Comparison of ENCODE assay signal across 8 cellular contexts in the genomic region with DNA sequence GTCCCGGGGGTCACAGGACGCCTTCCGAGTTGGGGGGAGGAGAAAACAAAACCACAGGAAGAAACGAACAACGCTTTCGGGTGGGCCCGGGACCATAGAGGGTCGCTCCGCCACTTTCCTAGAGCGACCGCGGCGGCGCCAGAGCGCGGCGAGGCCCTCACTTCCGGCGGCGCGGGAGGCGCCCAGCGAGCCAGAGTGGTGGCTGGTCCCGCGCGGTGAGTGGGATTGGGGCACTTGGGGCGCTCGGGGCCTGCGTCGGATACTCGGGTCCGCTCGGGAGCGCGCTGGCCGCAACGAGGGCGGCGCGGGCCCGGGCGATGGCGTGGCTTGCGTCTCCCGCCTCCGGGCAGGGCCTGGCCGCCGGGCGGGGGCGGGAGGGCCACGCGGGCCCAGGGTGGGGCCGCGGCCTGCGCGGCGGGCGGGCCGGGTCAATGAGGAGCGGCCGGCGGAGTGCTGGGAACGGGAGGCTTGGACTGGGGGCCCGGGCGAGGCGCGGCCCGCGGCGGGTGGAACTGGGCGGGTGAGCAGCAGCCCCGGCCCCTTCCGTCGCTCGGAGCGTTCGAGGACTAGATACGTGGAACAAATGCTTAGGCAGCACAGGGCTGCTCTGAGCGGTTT. TPM values are rescaled to one million over a fixed set of nuclear protein-coding genes. Genes with fewer than 3 reads are reported as not detected.
DNase-seq lines count a peak whose midpoint lies in the region; ATAC-seq and TF ChIP-seq lines count a peak whose summit lies in the region.

ZNF22 (plus strand) TSS at position 160 of the 618 bp plus-strand sequence. CDS start 2,446 bp downstream, outside the sequence.

- H3K27me3 ChIP-seq in HUES64 (ENCODE audit: insufficient read depth, low read length) (no peaks in the 10 kb centered on the region), adipocyte (replicated peaks; ENCODE audit: control insufficient read depth, insufficient read depth, low read length) (no peaks in the 10 kb centered on the region), left ventricle myocardium inferior (ENCODE audit: low read depth) (no peaks in the 10 kb centered on the region), aorta (ENCODE audit: control insufficient read depth in 1 of 2, insufficient read depth in 2 of 2, low read length in 1 of 2) (no peaks in the 10 kb centered on the region)

- H3K27ac ChIP-seq in HUES64 (ENCODE audit: low read depth, low read length): 0 out of 2 replicates have a peak within 1 kb of the TSS, but pooled peaks have one; percentile 18
- H3K27ac ChIP-seq in left ventricle myocardium inferior (replicated peaks): peak within 1 kb of the TSS; percentile 97
- peak within 1 kb of the TSS; percentile 80 to 85 for H3K27ac ChIP-seq in aorta (ENCODE audit: low read depth in 1 of 2, low read length in 2 of 2)

- H3K9me3 ChIP-seq in HUES64 (ENCODE audit: insufficient read depth, low read depth, low read length) (no peaks in the 10 kb centered on the region), adipocyte (ENCODE audit: control insufficient read depth, low read length) (peaks cover 11% of the 10 kb centered on the region), left ventricle myocardium inferior (replicated peaks) (peaks cover 8% of the 10 kb centered on the region), aorta (ENCODE audit: control insufficient read depth, low read length) (no peaks in the 10 kb centered on the region)

- peak; percentile 74 for ATAC-seq in GM21515 (IDR thresholded peaks at IDR 0.05; ENCODE audit: unreplicated experiment)
- peak; percentile 74 for ATAC-seq in aorta (ENCODE audit: low FRiP score)

- H3K4me3 ChIP-seq in HUES64 (ENCODE audit: low read length): peak within 1 kb of the TSS; percentile 97
- peak within 1 kb of the TSS; percentile 84 for H3K4me3 ChIP-seq in adipocyte (ENCODE audit: low read length)
- peak within 1 kb of the TSS; percentile 74 for H3K4me3 ChIP-seq in left ventricle myocardium inferior
- H3K4me3 ChIP-seq in aorta (ENCODE audit: low read length in 2 of 2): peak within 1 kb of the TSS; percentile 69 to 85

- 1% methylated on average over 79 of the region's 79 CpGs for WGBS in HUES64
- WGBS in aorta, 2 donors: 0% methylated on average over 66 to 79 of the region's 79 CpGs

- H3K4me1 ChIP-seq in HUES64 (ENCODE audit: insufficient read depth, low read length) (peaks cover 24% of the 10 kb centered on the region; the same call in 1 of the 2 replicates), adipocyte (ENCODE audit: control insufficient read depth, insufficient read depth, low read length) (peaks cover 58% of the 10 kb centered on the region), left ventricle myocardium inferior (peaks cover 88% of the 10 kb centered on the region), aorta (ENCODE audit: control insufficient read depth in 1 of 2, insufficient read depth in 2 of 2, low read length in 2 of 2) (peaks cover 3 to 7% of the 10 kb centered on the region in 2 donors)

- peaks cover 31% of the 10 kb centered on the region for H3K36me3 ChIP-seq in HUES64 (ENCODE audit: insufficient read depth, low read length)
- peaks cover 22% of the 10 kb centered on the region for H3K36me3 ChIP-seq in adipocyte (ENCODE audit: control insufficient read depth, insufficient read depth, low read length, severe bottlenecking)
- H3K36me3 ChIP-seq in left ventricle myocardium inferior: peaks cover 25% of the 10 kb centered on the region
- peaks cover 0 to 3% of the 10 kb centered on the region in 2 donors for H3K36me3 ChIP-seq in aorta (ENCODE audit: control insufficient read depth in 1 of 2, insufficient read depth in 2 of 2, low read length in 1 of 2)

- intact Hi-C loops in left ventricle myocardium inferior (cut with micrococcal nuclease) (no loop called here), aorta (cut with DNase I) (loop anchor here (2.0 to 10.0 kb wide), 3 partner anchors 42 to 1021 kb away; partner anchors contain the start of gene RASSF4 (in 1 of the 2))

- TF ChIP-seq CTCF in left ventricle myocardium inferior (IDR thresholded peaks at IDR 0.05; ENCODE audit: borderline replicate concordance): peak; percentile 45

- peak within 1 kb of the TSS; percentile 93 for H3K9ac ChIP-seq in HUES64 (ENCODE audit: low read depth, low read length)
- peak within 1 kb of the TSS; percentile 95 for H3K9ac ChIP-seq in adipocyte (ENCODE audit: low read length)

- DNase-seq in EH (ENCODE audit: low read depth): peak; percentile 62
- peak; percentile 58 for DNase-seq in SW480 (ENCODE audit: low spot score)
- DNase-seq in adipocyte (ENCODE audit: low read depth): peak; percentile 79
- DNase-seq in left ventricle myocardium inferior: peak; percentile 73
- peak; percentile 75 for DNase-seq in putamen (ENCODE audit: low spot score)
- peak; percentile 83 to 91 for DNase-seq in aorta

RNA-seq across cellular contexts. Expression of gene ZNF22, which starts in this region (rescaled TPM):
- 41.8 TPM for polyA plus RNA-seq in HUES64 (2013, experiment 1 of 2)
- polyA plus RNA-seq in HUES64 (2013, experiment 2 of 2): 51.5 TPM
- total RNA-seq in left ventricle myocardium inferior (14.2 TPM), aorta (10 to 100 TPM; 19.6 to 20.9 TPM)
- polyA plus RNA-seq in aorta: 10 to 100 TPM; 12.4 to 20.3 TPM

Comparison
In these comparisons a context has a peak if more than half of its experiments do, and no peak if none do; other contexts are left out.
1. Peak in every context shown above with its lines: DNase-seq, ATAC-seq, H3K4me3 ChIP-seq and H3K27ac ChIP-seq.
2. H3K27ac ChIP-seq: peak in every context shown above with its lines; median percentile 97 in left ventricle myocardium inferior; 82 in aorta; 18 in HUES64.